In the genomic region with DNA sequence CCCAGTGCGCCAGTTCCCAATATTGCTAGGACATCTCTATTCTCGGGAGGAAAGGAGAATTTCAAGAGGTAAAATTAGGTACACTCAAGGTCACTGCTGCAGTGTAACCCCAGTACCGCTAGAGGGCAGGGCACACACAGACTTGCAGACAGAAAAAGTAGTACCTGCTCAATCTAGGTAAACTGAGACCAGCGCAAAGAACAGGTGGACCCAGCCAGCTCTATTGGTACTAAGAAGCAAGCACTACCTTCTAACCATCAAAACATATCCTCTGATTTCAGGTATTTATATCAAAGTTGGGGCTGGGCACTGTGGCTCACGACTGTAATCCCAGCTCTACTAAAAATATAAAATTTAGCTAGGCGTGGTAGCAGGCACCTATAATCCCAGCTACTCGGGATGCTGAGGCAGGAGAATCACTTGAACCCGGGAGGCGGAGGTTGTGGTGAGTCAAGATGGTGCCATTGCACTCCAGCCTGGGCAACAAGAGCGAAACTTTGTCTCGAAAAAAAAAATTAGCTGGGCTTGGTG, we compare ENCODE assay signal across 8 cellular contexts. TPM values are rescaled to one million over a fixed set of nuclear protein-coding genes. Genes with fewer than 3 reads are reported as not detected.
DNase-seq lines count a peak whose midpoint lies in the region; ATAC-seq and TF ChIP-seq lines count a peak whose summit lies in the region.

No MANE protein-coding gene starts in this region.

- peaks cover under 1% of the 10 kb centered on the region for H4K20me1 ChIP-seq in neural progenitor cell (ENCODE audit: low read depth)

- H3K9me3 Mint-ChIP-seq in activated CD8-positive, alpha-beta memory T cell treated with anti-CD3 and anti-CD28 coated beads, Interleukin-2, amount 10 ng/mL, durations not matched to agents 7 days and 5 days (ENCODE audit: low read depth), result no peaks in the 10 kb centered on the region
- H3K9me3 Mint-ChIP-seq in endothelial cell (ENCODE audit: unreplicated experiment), result no peaks in the 10 kb centered on the region
- H3K9me3 Mint-ChIP-seq in neural progenitor cell, result no peaks in the 10 kb centered on the region

- no peak for TF ChIP-seq EP300 in upper lobe of left lung (IDR thresholded peaks at IDR 0.05)

- no peaks in the 10 kb centered on the region for H3K27me3 ChIP-seq in neural progenitor cell
- H3K27me3 ChIP-seq in upper lobe of left lung, result no peaks in the 10 kb centered on the region

- peak; percentile 96 for TF ChIP-seq CTCF in endothelial cell (IDR thresholded peaks at IDR 0.05; ENCODE audit: unreplicated experiment)
- peak; percentile 99 for TF ChIP-seq CTCF in neural progenitor cell (IDR thresholded peaks at IDR 0.05)
- peak; percentile 85 to 94 (median 90) for TF ChIP-seq CTCF in upper lobe of left lung (IDR thresholded peaks at IDR 0.05)

- H3K27me3 Mint-ChIP-seq in activated CD8-positive, alpha-beta memory T cell treated with anti-CD3 and anti-CD28 coated beads, Interleukin-2, amount 10 ng/mL, durations not matched to agents 7 days and 5 days, result no peaks in the 10 kb centered on the region
- peaks cover 13% of the 10 kb centered on the region for H3K27me3 Mint-ChIP-seq in endothelial cell (ENCODE audit: unreplicated experiment)
- peaks cover 7% of the 10 kb centered on the region for H3K27me3 Mint-ChIP-seq in neural progenitor cell (ENCODE audit: insufficient read depth, low read depth)

- no peak for ATAC-seq in activated CD8-positive, alpha-beta memory T cell treated with anti-CD3 and anti-CD28 coated beads, Interleukin-2, amount 10 ng/mL, durations not matched to agents 7 days and 5 days
- ATAC-seq in upper lobe of left lung (ENCODE audit: low FRiP score in 2 of 2), result no peak
- ATAC-seq in HG03039 (IDR thresholded peaks at IDR 0.05; ENCODE audit: unreplicated experiment), result no peak

- H3K4me1 ChIP-seq in neural progenitor cell (peaks cover 8% of the 10 kb centered on the region), upper lobe of left lung (peaks cover 42 to 51% (median 49%) of the 10 kb centered on the region in 4 donors)

- no peak overlapping the region for H2AFZ ChIP-seq in neural progenitor cell (replicated peaks)

- no peaks in the 10 kb centered on the region for H3K36me3 Mint-ChIP-seq in activated CD8-positive, alpha-beta memory T cell treated with anti-CD3 and anti-CD28 coated beads, Interleukin-2, amount 10 ng/mL, durations not matched to agents 7 days and 5 days
- H3K36me3 Mint-ChIP-seq in endothelial cell (ENCODE audit: low read depth, unreplicated experiment), result no peaks in the 10 kb centered on the region
- H3K36me3 Mint-ChIP-seq in neural progenitor cell, result no peaks in the 10 kb centered on the region

- H3K79me2 ChIP-seq in neural progenitor cell (ENCODE audit: low read depth), result no peaks in the 10 kb centered on the region

- CTCF ChIA-PET in activated CD8-positive, alpha-beta memory T cell treated with anti-CD3 and anti-CD28 coated beads, Interleukin-2, amount 10 ng/mL, durations not matched to agents 7 days and 5 days (lab: Charles Lee), result interaction anchor here (0.7 to 4.4 kb wide), 31 partner anchors 8 to 671 kb away, joined by 3 to 37 read pairs (median 4); partner anchors contain the start of genes RILP, RTN4RL1 and SERPINF1

- H3F3A ChIP-seq in neural progenitor cell (ENCODE audit: low read depth), result peaks cover 43% of the 10 kb centered on the region

- no peak for TF ChIP-seq POLR2A in upper lobe of left lung (IDR thresholded peaks at IDR 0.05)

- H3K9ac ChIP-seq in neural progenitor cell, result no peak overlapping the region

- H3K36me3 ChIP-seq in neural progenitor cell, result no peaks in the 10 kb centered on the region
- H3K36me3 ChIP-seq in upper lobe of left lung, result peaks cover 0 to 3% (median under 1%) of the 10 kb centered on the region in 4 donors

- H3K27ac Mint-ChIP-seq in activated CD8-positive, alpha-beta memory T cell treated with anti-CD3 and anti-CD28 coated beads, Interleukin-2, amount 10 ng/mL, durations not matched to agents 7 days and 5 days, result peak overlapping the region; percentile 65
- H3K27ac Mint-ChIP-seq in endothelial cell (ENCODE audit: unreplicated experiment) (no peak overlapping the region), neural progenitor cell (no peak overlapping the region)

- peaks cover 42% of the 10 kb centered on the region for H3K4me1 Mint-ChIP-seq in activated CD8-positive, alpha-beta memory T cell treated with anti-CD3 and anti-CD28 coated beads, Interleukin-2, amount 10 ng/mL, durations not matched to agents 7 days and 5 days
- H3K4me1 Mint-ChIP-seq in endothelial cell (ENCODE audit: unreplicated experiment) (peaks cover 14% of the 10 kb centered on the region), neural progenitor cell (peaks cover 22% of the 10 kb centered on the region)

- no peak overlapping the region for H3K27ac ChIP-seq in neural progenitor cell
- H3K27ac ChIP-seq in upper lobe of left lung, result peak overlapping the region in 2 of 4 donors; percentile 12 to 42

- H3K4me3 Mint-ChIP-seq in activated CD8-positive, alpha-beta memory T cell treated with anti-CD3 and anti-CD28 coated beads, Interleukin-2, amount 10 ng/mL, durations not matched to agents 7 days and 5 days, result peak overlapping the region; percentile 15
- H3K4me3 Mint-ChIP-seq in endothelial cell (ENCODE audit: unreplicated experiment) (no peak overlapping the region), neural progenitor cell (peak overlapping the region; percentile 59)

- no peak overlapping the region for H3K4me2 ChIP-seq in neural progenitor cell

- H3K9me3 ChIP-seq in neural progenitor cell (ENCODE audit: low read depth) (no peaks in the 10 kb centered on the region), upper lobe of left lung (no peaks in the 10 kb centered on the region)

- DNase-seq in NK-92 treated with Interleukin-12 subunit alpha and Interleukin-12 subunit beta, amount 100 ng/mL, for 24 hours (lab: John Stamatoyannopoulos, UW), result peak; percentile 16
- DNase-seq in NK-92 (lab: John Stamatoyannopoulos, UW; ENCODE audit: unreplicated experiment) (no peak), NCI-H345 treated with DMSO at 0.1 percent for 48 hours (lab: John Stamatoyannopoulos, UW; ENCODE audit: unreplicated experiment) (peak; percentile 7), endothelial cell (ENCODE audit: low spot score) (peak; percentile 64), neural progenitor cell (ENCODE audit: low spot score) (peak; percentile 64), upper lobe of left lung (peak in 1 of 2 donors; percentile 75)
- DNase-seq in activated CD8-positive, alpha-beta memory T cell treated with anti-CD3 and anti-CD28 coated beads, Interleukin-2, amount 10 ng/mL, durations not matched to agents 7 days and 5 days, result peak; percentile 81

- WGBS in upper lobe of left lung, 2 donors, result 39% methylated on average over 11 of the region's 11 CpGs

- H3K4me3 ChIP-seq in neural progenitor cell (no peak overlapping the region), upper lobe of left lung (no peak overlapping the region)

RNA-seq across cellular contexts. Expression of gene WDR81, which starts 3.6 kb away (rescaled TPM):
- total RNA-seq in activated CD8-positive, alpha-beta memory T cell treated with anti-CD3 and anti-CD28 coated beads, Interleukin-2, amount 10 ng/mL, durations not matched to agents 7 days and 5 days, result 10 to 100 TPM; 28.7 to 32.1 TPM
- total RNA-seq in endothelial cell (ENCODE audit: unreplicated experiment) (20.0 TPM), neural progenitor cell (ENCODE audit: low replicate concordance) (1.9 and 10.4 TPM in 2 replicates), upper lobe of left lung (100 to 1,000 TPM in 2 of 6 donors, 10 to 100 TPM in 4; 47.4 to 162 (median 60.8) TPM)

RNA-seq across cellular contexts. Expression of gene TLCD2, which starts 10.7 kb away (rescaled TPM):
- under 1 TPM; 0.20 to 0.28 TPM for total RNA-seq in activated CD8-positive, alpha-beta memory T cell treated with anti-CD3 and anti-CD28 coated beads, Interleukin-2, amount 10 ng/mL, durations not matched to agents 7 days and 5 days
- total RNA-seq in endothelial cell (ENCODE audit: unreplicated experiment) (4.4 TPM), neural progenitor cell (ENCODE audit: low replicate concordance) (0.15 and 0.28 TPM in 2 replicates), upper lobe of left lung (10 to 100 TPM; 11.3 to 24.7 (median 14.9) TPM)

RNA-seq across cellular contexts. Expression of gene SERPINF2, which starts 21.8 kb away (rescaled TPM):
- under 1 TPM; 0.18 to 0.19 TPM for total RNA-seq in activated CD8-positive, alpha-beta memory T cell treated with anti-CD3 and anti-CD28 coated beads, Interleukin-2, amount 10 ng/mL, durations not matched to agents 7 days and 5 days
- total RNA-seq in endothelial cell (ENCODE audit: unreplicated experiment) (0.56 TPM), neural progenitor cell (ENCODE audit: low replicate concordance) (0.59 TPM in 1 of 2 replicates, not detected in the other), upper lobe of left lung (10 to 100 TPM in 5 of 6 donors, 1 to 10 TPM in 1; 4.6 to 48.2 (median 24.6) TPM)

RNA-seq across cellular contexts. Expression of gene PRPF8, which starts 36.3 kb away (rescaled TPM):
- 100 to 1,000 TPM; 324 to 358 TPM for total RNA-seq in activated CD8-positive, alpha-beta memory T cell treated with anti-CD3 and anti-CD28 coated beads, Interleukin-2, amount 10 ng/mL, durations not matched to agents 7 days and 5 days
- 295 TPM for total RNA-seq in endothelial cell (ENCODE audit: unreplicated experiment)
- 119 and 173 TPM in 2 replicates for total RNA-seq in neural progenitor cell (ENCODE audit: low replicate concordance)
- total RNA-seq in upper lobe of left lung, result 100 to 1,000 TPM; 173 to 283 (median 220) TPM

RNA-seq across cellular contexts. Expression of gene SERPINF1, which starts 40.9 kb away (rescaled TPM):
- 1 to 10 TPM in 1 of 2 experiments, under 1 TPM in 1; 0.93 to 1.1 TPM for total RNA-seq in activated CD8-positive, alpha-beta memory T cell treated with anti-CD3 and anti-CD28 coated beads, Interleukin-2, amount 10 ng/mL, durations not matched to agents 7 days and 5 days
- total RNA-seq in endothelial cell (ENCODE audit: unreplicated experiment), result 0.77 TPM
- total RNA-seq in neural progenitor cell (ENCODE audit: low replicate concordance), result 57.9 and 93.5 TPM in 2 replicates
- total RNA-seq in upper lobe of left lung, result 100 to 1,000 TPM in 4 of 6 donors, 10 to 100 TPM in 2; 69.8 to 235 (median 114) TPM
